13 cellular contexts compared by ENCODE assay signal in genomic region chr14:20799444-20799843, GRCh38. TPM values are rescaled to one million over a fixed set of nuclear protein-coding genes. Genes with fewer than 3 reads are reported as not detected.
A peak's percentile ranks its signal among the peaks of the same experiment; 100 is the strongest.
DNase-seq lines count a peak whose midpoint lies in the region; ATAC-seq and TF ChIP-seq lines count a peak whose summit lies in the region.
"Had no signal": no experiment of that assay in that cellular context is flagged by ENCODE, and none has a peak within 500 bp of the region (broad histone marks: within the 10 kb centered on the region; RNA-seq: fewer than 3 reads in every experiment).

No MANE protein-coding gene starts in this region.

- ATAC-seq in body of pancreas (no peak), lower lobe of right lung (no peak), GM19395 (IDR thresholded peaks at IDR 0.05; ENCODE audit: unreplicated experiment) (no peak)

- TF ChIP-seq POLR2A in body of pancreas (IDR thresholded peaks at IDR 0.05) (no peak), spleen (IDR thresholded peaks at IDR 0.05) (no peak)

- H4K20me1 ChIP-seq in OCI-LY7 (ENCODE audit: insufficient read depth, low read length), result no peaks in the 10 kb centered on the region

- H3K79me2 ChIP-seq in OCI-LY7 (ENCODE audit: insufficient read depth, low read depth, low read length), result no peaks in the 10 kb centered on the region

- 5 to 9% methylated on average over 4 of the region's 4 CpGs for WGBS in body of pancreas, 2 donors
- 22 to 34% (median 25%) methylated on average over 4 of the region's 4 CpGs for WGBS in spleen, 5 donors

- no TSS peak for BruUV-seq in OCI-LY7 (replicated peaks; lab: Mats Ljungman, UMichigan)

- POLR2A ChIA-PET in OCI-LY7 (lab: Charles Lee), result interaction anchor here (1.0 to 2.2 kb wide), 2 partner anchors 18 to 19 kb away, joined by 3 to 8 read pairs; partner anchors contain the start of gene RNASE6

- DNase-seq in HUDEP-2 (lab: John Stamatoyannopoulos, UW; ENCODE audit: unreplicated experiment in 76 of 76) (peak in 62 of 76 experiments; percentile 25 to 89 (median 67)), body of pancreas (peak in 2 of 4 donors; percentile 35 to 46), lower lobe of right lung (no peak), spleen (no peak), COLO668 (lab: John Stamatoyannopoulos, UW; ENCODE audit: unreplicated experiment) (no peak), OCI-LY7 (ENCODE audit: low spot score) (no peak)
- no peak for DNase-seq in stimulated activated CD4-positive, alpha-beta T cell treated with anti-CD3 and anti-CD28 coated beads, Interleukin-12 subunit alpha, Interleukin-12 subunit beta, amount 100 ng/mL, for 4 hours
- DNase-seq: NCI-H1436; stimulated activated CD8-positive, alpha-beta memory T cell treated with anti-CD3 and anti-CD28 coated beads, Interleukin-4, amount 100 ng/mL, for 48 hours had no signal

- no peaks in the 10 kb centered on the region for H3K9me3 ChIP-seq in body of pancreas
- H3K9me3 ChIP-seq in lower lobe of right lung, result no peaks in the 10 kb centered on the region
- no peaks in the 10 kb centered on the region for H3K9me3 ChIP-seq in spleen
- H3K9me3 ChIP-seq in OCI-LY7 (ENCODE audit: low read length), result no peaks in the 10 kb centered on the region

- H2AFZ ChIP-seq in OCI-LY7 (ENCODE audit: low read length), result no peak overlapping the region

- CTCF ChIA-PET in OCI-LY7 (lab: Charles Lee; ENCODE audit: unreplicated experiment), result no interaction called here

- peak overlapping the region in 3 of 4 donors; percentile 72 to 81 (median 80) for H3K27ac ChIP-seq in body of pancreas
- peak overlapping the region; percentile 86 for H3K27ac ChIP-seq in lower lobe of right lung
- H3K27ac ChIP-seq in spleen, result peak overlapping the region; percentile 17 to 87 (median 82)
- H3K27ac ChIP-seq in OCI-LY7 (ENCODE audit: low read depth, low read length, poor library complexity, severe bottlenecking), result no peak overlapping the region

- H3K27me3 ChIP-seq in body of pancreas (no peaks in the 10 kb centered on the region), lower lobe of right lung (ENCODE audit: low read depth) (no peaks in the 10 kb centered on the region), spleen (replicated peaks in 1 of 7) (no peaks in the 10 kb centered on the region)

- no peaks in the 10 kb centered on the region for H3K9me2 ChIP-seq in OCI-LY7 (ENCODE audit: insufficient read depth, low read length)

- H3K4me3 ChIP-seq in body of pancreas (no peak overlapping the region), lower lobe of right lung (peak overlapping the region; percentile 65), spleen (peak overlapping the region in 5 of 8 donors; percentile 14 to 71 (median 53)), OCI-LY7 (ENCODE audit: low read depth, low read length, poor library complexity, severe bottlenecking) (no peak overlapping the region)

- peaks cover 43% of the 10 kb centered on the region for H3K4me1 ChIP-seq in body of pancreas
- H3K4me1 ChIP-seq in lower lobe of right lung, result peaks cover 48% of the 10 kb centered on the region
- H3K4me1 ChIP-seq in spleen, result peaks cover 0 to 74% (median 36%) of the 10 kb centered on the region in 6 donors
- no peaks in the 10 kb centered on the region for H3K4me1 ChIP-seq in OCI-LY7 (ENCODE audit: insufficient read depth, low read length, poor library complexity, severe bottlenecking)

- H3K36me3 ChIP-seq in body of pancreas (replicated peaks in 1 of 2; ENCODE audit: insufficient read depth in 1 of 2, low read depth in 2 of 2), result no peaks in the 10 kb centered on the region
- no peaks in the 10 kb centered on the region for H3K36me3 ChIP-seq in lower lobe of right lung
- no peaks in the 10 kb centered on the region for H3K36me3 ChIP-seq in spleen
- H3K36me3 ChIP-seq in OCI-LY7 (ENCODE audit: insufficient read depth, low read length), result no peaks in the 10 kb centered on the region

- no peak overlapping the region for H3K4me2 ChIP-seq in OCI-LY7 (ENCODE audit: low read length)

- no peak for TF ChIP-seq CTCF in body of pancreas (IDR thresholded peaks at IDR 0.05)
- TF ChIP-seq CTCF in lower lobe of right lung (IDR thresholded peaks at IDR 0.05), result no peak
- no peak for TF ChIP-seq CTCF in spleen (IDR thresholded peaks at IDR 0.05 in 8 of 11, conservative IDR thresholded peaks at IDR 0.05 in 3 of 11)
- TF ChIP-seq CTCF in OCI-LY7 (conservative IDR thresholded peaks at IDR 0.05; ENCODE audit: low read length), result no peak

- intact Hi-C loops in body of pancreas (cut with DNase I) (no loop called here), lower lobe of right lung (cut with DNase I) (no loop called here), spleen (cut with DNase I; ENCODE audit: low total_unique reads) (no loop called here), OCI-LY7 (cut with micrococcal nuclease; ENCODE audit: unreplicated experiment) (no loop called here)

RNA-seq across cellular contexts. Expression of gene RNASE1, which starts 3.2 kb away (rescaled TPM):
- 100 to 1,000 TPM; 316 to 772 TPM for total RNA-seq in body of pancreas
- 694 TPM for total RNA-seq in lower lobe of right lung
- total RNA-seq in spleen, result 100 to 1,000 TPM; 145 to 497 (median 339) TPM
- 100 to 1,000 TPM in 1 of 3 donors, 10 to 100 TPM in 2; 61.9 to 151 (median 79.0) TPM for polyA plus RNA-seq in spleen
- total RNA-seq in OCI-LY7 (2014; rRNA removed; shearing (Covaris generic)), result not detected in 2 replicates
- total RNA-seq in OCI-LY7 (2022), result not detected in 2 replicates
- total RNA-seq: fibroblast of lung; T-helper 2 cell treated with Interferon-gamma antibody and Interleukin-4, amounts not matched to agents 100 ng/mL and 5 ng/mL, for 36 hours had no signal
- polyA plus RNA-seq: fibroblast of lung had no signal

RNA-seq across cellular contexts. Expression of gene RNASE6, which starts 18.4 kb away (rescaled TPM):
- total RNA-seq in body of pancreas, result 1 to 10 TPM in 1 of 2 donors, not detected in 1; 9.6 TPM
- 27.3 TPM for total RNA-seq in lower lobe of right lung
- 100 to 1,000 TPM in 2 of 7 donors, 10 to 100 TPM in 5; 15.2 to 162 (median 40.5) TPM for total RNA-seq in spleen
- 100 to 1,000 TPM in 1 of 3 donors, 10 to 100 TPM in 2; 45.4 to 193 (median 63.6) TPM for polyA plus RNA-seq in spleen
- 0.33 and 2.9 TPM in 2 replicates for total RNA-seq in OCI-LY7 (2014; rRNA removed; shearing (Covaris generic))
- 1.2 and 1.7 TPM in 2 replicates for total RNA-seq in OCI-LY7 (2022)
- total RNA-seq: fibroblast of lung had no signal
- polyA plus RNA-seq: fibroblast of lung had no signal

RNA-seq across cellular contexts. Expression of gene EDDM3B, which starts 31.2 kb away (rescaled TPM):
- total RNA-seq in body of pancreas (not detected), lower lobe of right lung (not detected), spleen (not detected), OCI-LY7 (2022) (not detected in 2 replicates)
- not detected for polyA plus RNA-seq in spleen
- not detected in 2 replicates for total RNA-seq in OCI-LY7 (2014; rRNA removed; shearing (Covaris generic))
- total RNA-seq: fibroblast of lung; liver; T-helper 2 cell treated with Interferon-gamma antibody and Interleukin-4, amounts not matched to agents 100 ng/mL and 5 ng/mL, for 36 hours had no signal
- polyA plus RNA-seq: fibroblast of lung, liver had no signal

RNA-seq across cellular contexts. Expression of gene EDDM3A, which starts 53.8 kb away (rescaled TPM):
- not detected for total RNA-seq in body of pancreas
- not detected for total RNA-seq in lower lobe of right lung
- total RNA-seq in spleen, result not detected
- under 1 TPM in 1 of 3 donors, not detected in 2; 0.24 TPM for polyA plus RNA-seq in spleen
- not detected in 2 replicates for total RNA-seq in OCI-LY7 (2014; rRNA removed; shearing (Covaris generic))
- not detected in 2 replicates for total RNA-seq in OCI-LY7 (2022)
- total RNA-seq: fibroblast of lung; liver; T-helper 2 cell treated with Interferon-gamma antibody and Interleukin-4, amounts not matched to agents 100 ng/mL and 5 ng/mL, for 36 hours had no signal
- polyA plus RNA-seq: fibroblast of lung, liver had no signal

Comparison
In these comparisons a context has a peak if more than half of its experiments do, and no peak if none do; other contexts are left out.
1. DNase-seq: peak in HUDEP-2 (62 of 76); none in lower lobe of right lung (single experiment), spleen (single experiment), COLO668 (single experiment), stimulated activated CD4-positive, alpha-beta T cell treated with anti-CD3 and anti-CD28 coated beads, Interleukin-12 subunit alpha, Interleukin-12 subunit beta, amount 100 ng/mL, for 4 hours (single experiment) and OCI-LY7 (single experiment).
2. H3K4me3 ChIP-seq: peak in lower lobe of right lung (single experiment) and spleen (5 of 8); none in body of pancreas (0 of 2) and OCI-LY7 (single experiment).
3. RNA of gene RNASE1, which starts 3.2 kb away (total RNA-seq): 316 to 772 TPM in body of pancreas, 694 TPM in lower lobe of right lung (single experiment) and 145 to 497 TPM in spleen; not detected in OCI-LY7; every median in the first group is over 100 times any median in the second.